Comparison of ENCODE assay signal across 11 cellular contexts in genomic region chr5:34511915-34512314, GRCh38.
DNase-seq lines count a peak whose midpoint lies in the region; ATAC-seq and TF ChIP-seq lines count a peak whose summit lies in the region.
"Had no signal": no experiment of that assay in that cellular context is flagged by ENCODE, and none has a peak within 500 bp of the region (broad histone marks: within the 10 kb centered on the region; RNA-seq: fewer than 3 reads in every experiment).

No MANE protein-coding gene starts in this region.

- H3K4me3 ChIP-seq in fibroblast of villous mesenchyme (ENCODE audit: low read depth, low read length) (no peak overlapping the region), muscle layer of colon (ENCODE audit: low read depth in 1 of 2, low read length in 2 of 2) (no peak overlapping the region), Peyer's patch (no peak overlapping the region)
- H3K4me3 ChIP-seq: body of pancreas had no signal

- no peak overlapping the region for H3K9ac ChIP-seq in muscle layer of colon (ENCODE audit: low read length)

- H3K27me3 ChIP-seq in muscle layer of colon (ENCODE audit: control insufficient read depth in 1 of 2, insufficient read depth in 2 of 2, low read length in 2 of 2) (no peaks in the 10 kb centered on the region), Peyer's patch (no peaks in the 10 kb centered on the region)
- H3K27me3 ChIP-seq: body of pancreas had no signal

- no peaks in the 10 kb centered on the region for H3K9me3 ChIP-seq in muscle layer of colon (ENCODE audit: low read length)
- no peaks in the 10 kb centered on the region for H3K9me3 ChIP-seq in Peyer's patch
- H3K9me3 ChIP-seq: body of pancreas had no signal

- H3K36me3 ChIP-seq in muscle layer of colon (ENCODE audit: insufficient read depth, low read length) (no peaks in the 10 kb centered on the region), Peyer's patch (no peaks in the 10 kb centered on the region)

- TF ChIP-seq CTCF in WTC11 (IDR thresholded peaks at IDR 0.05) (no peak), fibroblast of villous mesenchyme (IDR thresholded peaks at IDR 0.05; ENCODE audit: insufficient read depth, low read depth, low read length) (no peak), type B pancreatic cell (conservative IDR thresholded peaks at IDR 0.05) (no peak), Peyer's patch (IDR thresholded peaks at IDR 0.05) (no peak)

- POLR2A ChIA-PET in WTC11 (lab: Charles Lee) = interaction anchor here (0.6 kb wide), 1 partner anchor 87 kb away, joined by 3 read pairs; no protein-coding TSS in a partner anchor

- H3K9me3 Mint-ChIP-seq in WTC11 (peaks cover 14% of the 10 kb centered on the region), type B pancreatic cell (peaks cover 5% of the 10 kb centered on the region)

- H3K4me3 Mint-ChIP-seq in WTC11 = no peak overlapping the region
- H3K4me3 Mint-ChIP-seq in type B pancreatic cell = peak overlapping the region; percentile 32

- TF ChIP-seq POLR2A in Peyer's patch (IDR thresholded peaks at IDR 0.05) = no peak

- DNase-seq in WTC11 (ENCODE audit: low spot score) (no peak), fibroblast of villous mesenchyme (ENCODE audit: low read depth) (peak; percentile 72), type B pancreatic cell (ENCODE audit: extremely low spot score, unreplicated experiment) (no peak), Peyer's patch (no peak)
- DNase-seq: body of pancreas, erythroblast, Karpas-422, kidney glomerular epithelial cell had no signal

- CTCF ChIA-PET in WTC11 (lab: Charles Lee) = interaction anchor here (0.7 to 2.0 kb wide), 3 partner anchors 11 to 386 kb away, joined by 3 to 5 read pairs (median 4); no protein-coding TSS in a partner anchor

- peak overlapping the region; percentile 6; the same call in 1 of the 2 replicates for H3K27ac Mint-ChIP-seq in WTC11
- no peak overlapping the region for H3K27ac Mint-ChIP-seq in type B pancreatic cell

- ATAC-seq in WTC11 (peak; percentile 83), GM18517 (IDR thresholded peaks at IDR 0.05; ENCODE audit: unreplicated experiment) (no peak), HG03196 (IDR thresholded peaks at IDR 0.05; ENCODE audit: unreplicated experiment) (no peak)

- H3K36me3 Mint-ChIP-seq in WTC11 (no peaks in the 10 kb centered on the region), type B pancreatic cell (no peaks in the 10 kb centered on the region)

- peaks cover 24% of the 10 kb centered on the region for H3K4me1 ChIP-seq in muscle layer of colon (ENCODE audit: insufficient read depth, low read length)
- no peaks in the 10 kb centered on the region for H3K4me1 ChIP-seq in Peyer's patch

- no peaks in the 10 kb centered on the region for H3K27me3 Mint-ChIP-seq in WTC11 (ENCODE audit: low read depth)
- H3K27me3 Mint-ChIP-seq in type B pancreatic cell = no peaks in the 10 kb centered on the region

- H3K4me1 Mint-ChIP-seq in WTC11 = peaks cover 27% of the 10 kb centered on the region
- peaks cover 28% of the 10 kb centered on the region for H3K4me1 Mint-ChIP-seq in type B pancreatic cell (ENCODE audit: unreplicated experiment)

- H3K27ac ChIP-seq in muscle layer of colon (ENCODE audit: low read depth, low read length) = peak overlapping the region; percentile 70
- H3K27ac ChIP-seq in Peyer's patch = peak overlapping the region in 1 of 4 donors; percentile 6

TF ChIP-seq in WTC11, 78 proteins besides CTCF, POLR2A, EP300 and RAD21:
- no peak for TF ChIP-seq HMGXB4 (CRISPR knock-in tag; IDR thresholded peaks at IDR 0.05)
- TF ChIP-seq ZNF671 (CRISPR knock-in tag; IDR thresholded peaks at IDR 0.05) = no peak
- TF ChIP-seq CREB1 (CRISPR knock-in tag; IDR thresholded peaks at IDR 0.05) = no peak
- no peak for TF ChIP-seq AR (CRISPR knock-in tag; IDR thresholded peaks at IDR 0.05)
- TF ChIP-seq PRRX2 (CRISPR knock-in tag; IDR thresholded peaks at IDR 0.05) = no peak
TF ChIP-seq in WTC11: peak in this region for 0.
